Comparison of ENCODE assay signal across 1 cellular context in genomic region chr9:91924090-91924489, GRCh38.
TF ChIP-seq lines count a peak whose summit lies in the region.

No MANE protein-coding gene starts in this region.

TF ChIP-seq in GM23338, 12 proteins besides CTCF, POLR2A, EP300 and RAD21 (continued from another document):
- TF ChIP-seq, protein P1, sequence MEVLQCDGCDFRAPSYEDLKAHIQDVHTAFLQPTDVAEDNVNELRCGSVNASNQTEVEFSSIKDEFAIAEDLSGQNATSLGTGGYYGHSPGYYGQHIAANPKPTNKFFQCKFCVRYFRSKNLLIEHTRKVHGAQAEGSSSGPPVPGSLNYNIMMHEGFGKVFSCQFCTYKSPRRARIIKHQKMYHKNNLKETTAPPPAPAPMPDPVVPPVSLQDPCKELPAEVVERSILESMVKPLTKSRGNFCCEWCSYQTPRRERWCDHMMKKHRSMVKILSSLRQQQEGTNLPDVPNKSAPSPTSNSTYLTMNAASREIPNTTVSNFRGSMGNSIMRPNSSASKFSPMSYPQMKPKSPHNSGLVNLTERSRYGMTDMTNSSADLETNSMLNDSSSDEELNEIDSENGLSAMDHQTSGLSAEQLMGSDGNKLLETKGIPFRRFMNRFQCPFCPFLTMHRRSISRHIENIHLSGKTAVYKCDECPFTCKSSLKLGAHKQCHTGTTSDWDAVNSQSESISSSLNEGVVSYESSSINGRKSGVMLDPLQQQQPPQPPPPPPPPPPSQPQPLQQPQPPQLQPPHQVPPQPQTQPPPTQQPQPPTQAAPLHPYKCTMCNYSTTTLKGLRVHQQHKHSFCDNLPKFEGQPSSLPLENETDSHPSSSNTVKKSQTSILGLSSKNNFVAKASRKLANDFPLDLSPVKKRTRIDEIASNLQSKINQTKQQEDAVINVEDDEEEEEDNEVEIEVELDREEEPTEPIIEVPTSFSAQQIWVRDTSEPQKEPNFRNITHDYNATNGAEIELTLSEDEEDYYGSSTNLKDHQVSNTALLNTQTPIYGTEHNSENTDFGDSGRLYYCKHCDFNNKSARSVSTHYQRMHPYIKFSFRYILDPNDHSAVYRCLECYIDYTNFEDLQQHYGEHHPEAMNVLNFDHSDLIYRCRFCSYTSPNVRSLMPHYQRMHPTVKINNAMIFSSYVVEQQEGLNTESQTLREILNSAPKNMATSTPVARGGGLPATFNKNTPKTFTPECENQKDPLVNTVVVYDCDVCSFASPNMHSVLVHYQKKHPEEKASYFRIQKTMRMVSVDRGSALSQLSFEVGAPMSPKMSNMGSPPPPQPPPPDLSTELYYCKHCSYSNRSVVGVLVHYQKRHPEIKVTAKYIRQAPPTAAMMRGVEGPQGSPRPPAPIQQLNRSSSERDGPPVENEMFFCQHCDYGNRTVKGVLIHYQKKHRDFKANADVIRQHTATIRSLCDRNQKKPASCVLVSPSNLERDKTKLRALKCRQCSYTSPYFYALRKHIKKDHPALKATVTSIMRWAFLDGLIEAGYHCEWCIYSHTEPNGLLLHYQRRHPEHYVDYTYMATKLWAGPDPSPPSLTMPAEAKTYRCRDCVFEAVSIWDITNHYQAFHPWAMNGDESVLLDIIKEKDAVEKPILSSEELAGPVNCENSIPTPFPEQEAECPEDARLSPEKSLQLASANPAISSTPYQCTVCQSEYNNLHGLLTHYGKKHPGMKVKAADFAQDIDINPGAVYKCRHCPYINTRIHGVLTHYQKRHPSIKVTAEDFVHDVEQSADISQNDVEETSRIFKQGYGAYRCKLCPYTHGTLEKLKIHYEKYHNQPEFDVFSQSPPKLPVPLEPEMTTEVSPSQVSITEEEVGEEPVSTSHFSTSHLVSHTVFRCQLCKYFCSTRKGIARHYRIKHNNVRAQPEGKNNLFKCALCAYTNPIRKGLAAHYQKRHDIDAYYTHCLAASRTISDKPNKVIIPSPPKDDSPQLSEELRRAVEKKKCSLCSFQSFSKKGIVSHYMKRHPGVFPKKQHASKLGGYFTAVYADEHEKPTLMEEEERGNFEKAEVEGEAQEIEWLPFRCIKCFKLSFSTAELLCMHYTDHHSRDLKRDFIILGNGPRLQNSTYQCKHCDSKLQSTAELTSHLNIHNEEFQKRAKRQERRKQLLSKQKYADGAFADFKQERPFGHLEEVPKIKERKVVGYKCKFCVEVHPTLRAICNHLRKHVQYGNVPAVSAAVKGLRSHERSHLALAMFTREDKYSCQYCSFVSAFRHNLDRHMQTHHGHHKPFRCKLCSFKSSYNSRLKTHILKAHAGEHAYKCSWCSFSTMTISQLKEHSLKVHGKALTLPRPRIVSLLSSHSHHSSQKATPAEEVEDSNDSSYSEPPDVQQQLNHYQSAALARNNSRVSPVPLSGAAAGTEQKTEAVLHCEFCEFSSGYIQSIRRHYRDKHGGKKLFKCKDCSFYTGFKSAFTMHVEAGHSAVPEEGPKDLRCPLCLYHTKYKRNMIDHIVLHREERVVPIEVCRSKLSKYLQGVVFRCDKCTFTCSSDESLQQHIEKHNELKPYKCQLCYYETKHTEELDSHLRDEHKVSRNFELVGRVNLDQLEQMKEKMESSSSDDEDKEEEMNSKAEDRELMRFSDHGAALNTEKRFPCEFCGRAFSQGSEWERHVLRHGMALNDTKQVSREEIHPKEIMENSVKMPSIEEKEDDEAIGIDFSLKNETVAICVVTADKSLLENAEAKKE (CRISPR knock-in tag; IDR thresholded peaks at IDR 0.05), result no peak
- TF ChIP-seq NANOG (IDR thresholded peaks at IDR 0.05; ENCODE audit: borderline replicate concordance) (no peak), EZH2 (IDR thresholded peaks at IDR 0.05; ENCODE audit: low read depth, unreplicated experiment) (no peak), ZNF114 (CRISPR knock-in tag; IDR thresholded peaks at IDR 0.05) (no peak), ZNF331 (CRISPR knock-in tag; IDR thresholded peaks at IDR 0.05; ENCODE audit: low read depth) (no peak), STAT1 (IDR thresholded peaks at IDR 0.05; ENCODE audit: unreplicated experiment) (no peak), JUNB (IDR thresholded peaks at IDR 0.05; ENCODE audit: unreplicated experiment) (no peak), POLR2AphosphoS5 (IDR thresholded peaks at IDR 0.05; ENCODE audit: low read depth) (no peak), EZH2phosphoT487 (IDR thresholded peaks at IDR 0.05; ENCODE audit: unreplicated experiment) (no peak), REST (IDR thresholded peaks at IDR 0.05; ENCODE audit: unreplicated experiment) (no peak)
- TF ChIP-seq, protein P2, sequence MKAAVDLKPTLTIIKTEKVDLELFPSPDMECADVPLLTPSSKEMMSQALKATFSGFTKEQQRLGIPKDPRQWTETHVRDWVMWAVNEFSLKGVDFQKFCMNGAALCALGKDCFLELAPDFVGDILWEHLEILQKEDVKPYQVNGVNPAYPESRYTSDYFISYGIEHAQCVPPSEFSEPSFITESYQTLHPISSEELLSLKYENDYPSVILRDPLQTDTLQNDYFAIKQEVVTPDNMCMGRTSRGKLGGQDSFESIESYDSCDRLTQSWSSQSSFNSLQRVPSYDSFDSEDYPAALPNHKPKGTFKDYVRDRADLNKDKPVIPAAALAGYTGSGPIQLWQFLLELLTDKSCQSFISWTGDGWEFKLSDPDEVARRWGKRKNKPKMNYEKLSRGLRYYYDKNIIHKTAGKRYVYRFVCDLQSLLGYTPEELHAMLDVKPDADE (IDR thresholded peaks at IDR 0.05), result no peak
